In genomic region chr2:61421611-61422010, GRCh38 we compare ENCODE assay signal across 2 cellular contexts.
A peak's percentile ranks its signal among the peaks of the same experiment; 100 is the strongest.
TF ChIP-seq lines count a peak whose summit lies in the region.

No MANE protein-coding gene starts in this region.

TF ChIP-seq in K562, 482 proteins besides CTCF, POLR2A, EP300 and RAD21:
- TF ChIP-seq NRF1 (conservative IDR thresholded peaks at IDR 0.05 in 1 of 2, IDR thresholded peaks at IDR 0.05 in 1 of 2) (peak; percentile 39 to 53), GTF2A2 (tag; IDR thresholded peaks at IDR 0.05) (no peak)

TF ChIP-seq in HepG2, 621 proteins besides CTCF, POLR2A, EP300 and RAD21:
- TF ChIP-seq BATF2 (CRISPR knock-in tag; IDR thresholded peaks at IDR 0.05) (no peak), ZNF160 (CRISPR knock-in tag; IDR thresholded peaks at IDR 0.05) (no peak), REL (CRISPR knock-in tag; conservative IDR thresholded peaks at IDR 0.05) (no peak), SKI (IDR thresholded peaks at IDR 0.05; ENCODE audit: partially characterized antibody) (no peak), ZBTB34 (CRISPR knock-in tag; IDR thresholded peaks at IDR 0.05) (no peak), ZBTB33 (CRISPR knock-in tag; IDR thresholded peaks at IDR 0.05) (no peak), ZNF12 (CRISPR knock-in tag; IDR thresholded peaks at IDR 0.05) (no peak), SP2 (CRISPR knock-in tag; IDR thresholded peaks at IDR 0.05) (no peak), ZNF770 (CRISPR knock-in tag; IDR thresholded peaks at IDR 0.05) (no peak), ZBTB4 (CRISPR knock-in tag; IDR thresholded peaks at IDR 0.05; ENCODE audit: borderline replicate concordance) (no peak), ARNTL (CRISPR knock-in tag; IDR thresholded peaks at IDR 0.05) (no peak), KDM3A (CRISPR knock-in tag; IDR thresholded peaks at IDR 0.05; ENCODE audit: low read depth) (no peak), MYNN (CRISPR knock-in tag; IDR thresholded peaks at IDR 0.05; ENCODE audit: low read depth) (no peak), ZNF253 (CRISPR knock-in tag; IDR thresholded peaks at IDR 0.05; ENCODE audit: borderline replicate concordance) (no peak), CEBPB (IDR thresholded peaks at IDR 0.05; ENCODE audit: borderline replicate concordance, low read depth, low read length) (no peak), DRAP1 (CRISPR knock-in tag; IDR thresholded peaks at IDR 0.05) (no peak), ZNF879 (CRISPR knock-in tag; IDR thresholded peaks at IDR 0.05) (no peak), ZNF382 (CRISPR knock-in tag; IDR thresholded peaks at IDR 0.05; ENCODE audit: borderline replicate concordance) (no peak)
